19 cellular contexts compared by ENCODE assay signal in the genomic region with DNA sequence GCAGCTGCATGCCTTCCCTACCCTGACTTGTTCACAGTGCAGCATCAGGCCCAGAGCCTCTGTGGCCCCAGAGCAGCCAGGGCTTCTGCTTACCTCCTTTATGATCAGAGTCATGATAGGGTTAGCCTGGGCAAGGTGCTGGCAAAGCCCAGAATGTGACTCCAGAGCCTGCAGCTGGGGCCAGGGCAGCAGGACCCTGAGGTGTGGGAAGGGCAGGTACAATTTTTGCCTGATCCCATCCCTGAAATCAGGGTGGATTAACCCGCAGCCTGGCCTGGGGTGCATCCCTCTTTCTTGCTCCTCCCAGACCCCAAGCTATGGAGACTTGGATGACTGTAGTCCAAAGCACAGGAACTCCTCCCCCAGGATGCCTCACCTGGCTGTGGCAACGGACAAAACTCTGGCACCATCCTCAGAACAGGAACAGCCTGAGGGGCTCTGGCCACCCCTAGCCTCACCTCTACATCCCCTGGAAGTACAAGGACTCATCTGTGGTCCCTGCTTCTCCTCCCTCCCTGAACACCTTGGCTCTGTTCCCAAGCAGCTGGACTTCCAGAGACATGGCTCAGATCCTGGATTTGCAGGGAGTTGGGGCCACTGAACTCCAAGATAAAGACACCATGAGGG. TPM values are rescaled to one million over a fixed set of nuclear protein-coding genes. Genes with fewer than 3 reads are reported as not detected.
DNase-seq lines count a peak whose midpoint lies in the region; ATAC-seq and TF ChIP-seq lines count a peak whose summit lies in the region.
"Had no signal": no experiment of that assay in that cellular context is flagged by ENCODE, and none has a peak within 500 bp of the region (broad histone marks: within the 10 kb centered on the region; RNA-seq: fewer than 3 reads in every experiment).

No MANE protein-coding gene starts in this region.

- H3K27me3 Mint-ChIP-seq in chondrocyte (ENCODE audit: low read depth) = peaks cover 2% of the 10 kb centered on the region

- no peak for ATAC-seq in activated naive CD4-positive, alpha-beta T cell treated with anti-CD3 and anti-CD28 coated beads, Interleukin-2, amount 50 U/mL, for 72 hours

- no peak overlapping the region for H3K27ac ChIP-seq in caudate nucleus (ENCODE audit: low read depth, low read length)
- H3K27ac ChIP-seq: Peyer's patch had no signal

- TF ChIP-seq CTCF in chondrocyte (IDR thresholded peaks at IDR 0.05) = no peak

- H3K4me1 Mint-ChIP-seq in chondrocyte (ENCODE audit: low read depth) = peaks cover 9% of the 10 kb centered on the region

- DNase-seq in COR-L47 (lab: John Stamatoyannopoulos, UW) (peak; percentile 8), HuH-7 (ENCODE audit: low spot score) (peak; percentile 2), chondrocyte (ENCODE audit: low spot score) (peak; percentile 47), myocyte (ENCODE audit: low read depth) (peak; percentile 36), caudate nucleus (lab: John Stamatoyannopoulos, UW) (no peak), DMS114 treated with DMSO at 0.1 percent for 48 hours (lab: John Stamatoyannopoulos, UW; ENCODE audit: unreplicated experiment) (no peak), T-helper 2 cell (no peak)
- DNase-seq in activated naive CD4-positive, alpha-beta T cell treated with anti-CD3 and anti-CD28 coated beads, Interleukin-2, amount 50 U/mL, for 72 hours (ENCODE audit: low spot score in 2 of 2) = no peak
- DNase-seq: Caco-2, DND-41, GDM1, KG1, NCI-H1092 treated with DMSO at 0.1 percent for 48 hours, NCI-H1694, NCI-H748 treated with DMSO at 0.1 percent for 48 hours, Peyer's patch, SHP77 had no signal

- H3K4me3 Mint-ChIP-seq in chondrocyte (ENCODE audit: unreplicated experiment) = no peak overlapping the region
- H3K4me3 Mint-ChIP-seq: CD14-positive monocyte had no signal

- no peaks in the 10 kb centered on the region for H3K36me3 Mint-ChIP-seq in chondrocyte (ENCODE audit: low read depth)
- H3K36me3 Mint-ChIP-seq in activated naive CD4-positive, alpha-beta T cell treated with anti-CD3 and anti-CD28 coated beads, Interleukin-2, amount 50 U/mL, for 72 hours = peaks cover 3% of the 10 kb centered on the region in 2 donors
- H3K36me3 Mint-ChIP-seq: CD14-positive monocyte had no signal

- H3K27ac Mint-ChIP-seq in chondrocyte (ENCODE audit: unreplicated experiment) = no peak overlapping the region
- H3K27ac Mint-ChIP-seq in activated naive CD4-positive, alpha-beta T cell treated with anti-CD3 and anti-CD28 coated beads, Interleukin-2, amount 50 U/mL, for 72 hours = no peak overlapping the region
- H3K27ac Mint-ChIP-seq: CD14-positive monocyte had no signal

- no peaks in the 10 kb centered on the region for H3K9me3 Mint-ChIP-seq in chondrocyte (ENCODE audit: low read depth)
- H3K9me3 Mint-ChIP-seq in activated naive CD4-positive, alpha-beta T cell treated with anti-CD3 and anti-CD28 coated beads, Interleukin-2, amount 50 U/mL, for 72 hours = no peaks in the 10 kb centered on the region

RNA-seq across cellular contexts. Expression of gene DCAF7, which starts 4.9 kb away (rescaled TPM):
- 66.2 to 70.4 TPM (median 69.3 TPM) in 3 replicates for total RNA-seq in chondrocyte
- total RNA-seq in myocyte = 23.8 and 25.7 TPM in 2 replicates
- polyA plus RNA-seq in myocyte (2012) = 31.6 TPM
- total RNA-seq in activated naive CD4-positive, alpha-beta T cell treated with anti-CD3 and anti-CD28 coated beads, Interleukin-2, amount 50 U/mL, for 72 hours = 100 to 1,000 TPM; 111 to 123 TPM

RNA-seq across cellular contexts. Expression of gene KCNH6, which starts 22.3 kb away (rescaled TPM):
- not detected in 3 replicates for total RNA-seq in chondrocyte
- total RNA-seq in myocyte = not detected in 2 replicates
- not detected for polyA plus RNA-seq in myocyte (2012)
- under 1 TPM in 1 of 2 donors, not detected in 1; 0.08 TPM for total RNA-seq in activated naive CD4-positive, alpha-beta T cell treated with anti-CD3 and anti-CD28 coated beads, Interleukin-2, amount 50 U/mL, for 72 hours
- total RNA-seq: Caco-2, M059J had no signal
- polyA plus RNA-seq: CD14-positive monocyte had no signal

RNA-seq across cellular contexts. Expression of gene TACO1, which starts 55.3 kb away (rescaled TPM):
- total RNA-seq in chondrocyte (17.3 to 19.3 TPM (median 18.3 TPM) in 3 replicates), myocyte (17.2 and 21.7 TPM in 2 replicates)
- 25.1 TPM for polyA plus RNA-seq in myocyte (2012)
- 10 to 100 TPM; 10.1 to 27.3 TPM for total RNA-seq in activated naive CD4-positive, alpha-beta T cell treated with anti-CD3 and anti-CD28 coated beads, Interleukin-2, amount 50 U/mL, for 72 hours

Comparison
In these comparisons a context has a peak if more than half of its experiments do, and no peak if none do; other contexts are left out.
1. DNase-seq: peak in COR-L47 (single experiment), HuH-7 (single experiment), chondrocyte (single experiment) and myocyte (single experiment); none in caudate nucleus (0 of 61), DMS114 treated with DMSO at 0.1 percent for 48 hours (single experiment), T-helper 2 cell (0 of 5) and activated naive CD4-positive, alpha-beta T cell treated with anti-CD3 and anti-CD28 coated beads, Interleukin-2, amount 50 U/mL, for 72 hours (0 of 2).